17 cellular contexts compared by ENCODE assay signal in genomic region chr18:54162431-54162830, GRCh38.
A peak's percentile ranks its signal among the peaks of the same experiment; 100 is the strongest.
DNase-seq lines count a peak whose midpoint lies in the region; ATAC-seq and TF ChIP-seq lines count a peak whose summit lies in the region.
"Had no signal": no experiment of that assay in that cellular context is flagged by ENCODE, and none has a peak within 500 bp of the region (broad histone marks: within the 10 kb centered on the region; RNA-seq: fewer than 3 reads in every experiment).

No MANE protein-coding gene starts in this region.

- peaks cover 39% of the 10 kb centered on the region for H3K36me3 Mint-ChIP-seq in chondrocyte (ENCODE audit: low read depth)
- peaks cover 88 to 89% of the 10 kb centered on the region in 2 donors for H3K36me3 Mint-ChIP-seq in CD14-positive monocyte
- H3K36me3 Mint-ChIP-seq in activated T-helper 1 cell treated with anti-CD3 and anti-CD28 coated beads, Interleukin-12 subunit alpha, Interleukin-12 subunit beta, Interleukin-2, Interleukin-4 antibody, amounts not matched to agents 30 ng/mL and 10 ng/mL and 1 ng/mL, durations not matched to agents 14 hours and 24 hours and 36 hours (ENCODE audit: low read depth), result peaks cover 58% of the 10 kb centered on the region

- no peak overlapping the region for H3K4me3 Mint-ChIP-seq in chondrocyte (ENCODE audit: unreplicated experiment)
- H3K4me3 Mint-ChIP-seq in CD14-positive monocyte, result no peak overlapping the region
- no peak overlapping the region for H3K4me3 Mint-ChIP-seq in activated T-helper 1 cell treated with anti-CD3 and anti-CD28 coated beads, Interleukin-12 subunit alpha, Interleukin-12 subunit beta, Interleukin-2, Interleukin-4 antibody, amounts not matched to agents 30 ng/mL and 10 ng/mL and 1 ng/mL, durations not matched to agents 14 hours and 24 hours and 36 hours
- H3K4me3 Mint-ChIP-seq: B cell; dendritic cell treated with granulocyte-macrophage colony-stimulating factor and Interleukin-4, amounts not matched to agents 40 ng/mL and 50 ng/mL, for 4 days; memory B cell; stimulated activated naive CD8-positive, alpha-beta T cell treated with anti-CD3 and anti-CD28 coated beads, Interleukin-15, amount 100 ng/mL, for 72 hours had no signal

- H3K9me3 Mint-ChIP-seq in chondrocyte (ENCODE audit: low read depth) (no peaks in the 10 kb centered on the region), CD14-positive monocyte (no peaks in the 10 kb centered on the region)
- no peaks in the 10 kb centered on the region for H3K9me3 Mint-ChIP-seq in activated T-helper 1 cell treated with anti-CD3 and anti-CD28 coated beads, Interleukin-12 subunit alpha, Interleukin-12 subunit beta, Interleukin-2, Interleukin-4 antibody, amounts not matched to agents 30 ng/mL and 10 ng/mL and 1 ng/mL, durations not matched to agents 14 hours and 24 hours and 36 hours
- H3K9me3 Mint-ChIP-seq: dendritic cell treated with granulocyte-macrophage colony-stimulating factor and Interleukin-4, amounts not matched to agents 40 ng/mL and 50 ng/mL, for 4 days; memory B cell; stimulated activated naive CD8-positive, alpha-beta T cell treated with anti-CD3 and anti-CD28 coated beads, Interleukin-15, amount 100 ng/mL, for 72 hours had no signal

- no peak for ATAC-seq in GM19452 (IDR thresholded peaks at IDR 0.05; ENCODE audit: unreplicated experiment)
- ATAC-seq: gastrocnemius medialis; stimulated activated naive CD8-positive, alpha-beta T cell treated with anti-CD3 and anti-CD28 coated beads, Interleukin-15, amount 100 ng/mL, for 72 hours had no signal

- no peak for TF ChIP-seq CTCF in cardiac fibroblast (IDR thresholded peaks at IDR 0.05; ENCODE audit: low read depth, low read length)
- TF ChIP-seq CTCF in chondrocyte (IDR thresholded peaks at IDR 0.05), result no peak
- no peak for TF ChIP-seq CTCF in CD14-positive monocyte (IDR thresholded peaks at IDR 0.05)

- peaks cover 55% of the 10 kb centered on the region for H3K4me1 Mint-ChIP-seq in chondrocyte (ENCODE audit: low read depth)
- no peaks in the 10 kb centered on the region for H3K4me1 Mint-ChIP-seq in CD14-positive monocyte
- H3K4me1 Mint-ChIP-seq in activated T-helper 1 cell treated with anti-CD3 and anti-CD28 coated beads, Interleukin-12 subunit alpha, Interleukin-12 subunit beta, Interleukin-2, Interleukin-4 antibody, amounts not matched to agents 30 ng/mL and 10 ng/mL and 1 ng/mL, durations not matched to agents 14 hours and 24 hours and 36 hours (ENCODE audit: low read depth), result peaks cover 52% of the 10 kb centered on the region
- H3K4me1 Mint-ChIP-seq: B cell had no signal

- intact Hi-C loops in CD14-positive monocyte (cut with micrococcal nuclease), result no loop called here
- intact Hi-C loops in activated T-helper 1 cell treated with anti-CD3 and anti-CD28 coated beads, Interleukin-12 subunit alpha, Interleukin-12 subunit beta, Interleukin-2, Interleukin-4 antibody, amounts not matched to agents 30 ng/mL and 10 ng/mL and 1 ng/mL, durations not matched to agents 14 hours and 24 hours and 36 hours (cut with micrococcal nuclease), result no loop called here

- H3K27ac Mint-ChIP-seq in chondrocyte (ENCODE audit: unreplicated experiment) (no peak overlapping the region), CD14-positive monocyte (no peak overlapping the region)
- H3K27ac Mint-ChIP-seq in activated T-helper 1 cell treated with anti-CD3 and anti-CD28 coated beads, Interleukin-12 subunit alpha, Interleukin-12 subunit beta, Interleukin-2, Interleukin-4 antibody, amounts not matched to agents 30 ng/mL and 10 ng/mL and 1 ng/mL, durations not matched to agents 14 hours and 24 hours and 36 hours, result no peak overlapping the region
- H3K27ac Mint-ChIP-seq: B cell; dendritic cell treated with granulocyte-macrophage colony-stimulating factor and Interleukin-4, amounts not matched to agents 40 ng/mL and 50 ng/mL, for 4 days; memory B cell had no signal

- DNase-seq in AG20443 (ENCODE audit: low spot score), result peak; percentile 63
- DNase-seq in M059J (ENCODE audit: low read depth), result peak; percentile 86
- DNase-seq in cardiac fibroblast (ENCODE audit: low read depth in 2 of 2), result peak; percentile 62 to 86
- peak; percentile 36 for DNase-seq in kidney glomerular epithelial cell (lab: John Stamatoyannopoulos, UW)
- DNase-seq in chondrocyte (ENCODE audit: low spot score), result no peak
- no peak for DNase-seq in CD14-positive monocyte (ENCODE audit: low spot score)
- DNase-seq in activated T-helper 1 cell treated with anti-CD3 and anti-CD28 coated beads, Interleukin-12 subunit alpha, Interleukin-12 subunit beta, Interleukin-2, Interleukin-4 antibody, amounts not matched to agents 30 ng/mL and 10 ng/mL and 1 ng/mL, durations not matched to agents 14 hours and 24 hours and 36 hours (ENCODE audit: low spot score), result no peak
- DNase-seq: activated CD4-positive, alpha-beta T cell treated with anti-CD3 and anti-CD28 coated beads, Interleukin-2, amount 50 U/mL, for 4 hours; activated T-cell treated with anti-CD3 and anti-CD28 coated beads, Interleukin-2, amount 50 U/mL, for 48 hours; DND-41; gastrocnemius medialis; small intestine; stimulated activated naive CD8-positive, alpha-beta T cell treated with anti-CD3 and anti-CD28 coated beads, Interleukin-15, amount 100 ng/mL, for 72 hours had no signal

- no peaks in the 10 kb centered on the region for H3K27me3 Mint-ChIP-seq in chondrocyte (ENCODE audit: low read depth)
- H3K27me3 Mint-ChIP-seq in CD14-positive monocyte (ENCODE audit: low read depth in 3 of 3), result no peaks in the 10 kb centered on the region
- no peaks in the 10 kb centered on the region for H3K27me3 Mint-ChIP-seq in activated T-helper 1 cell treated with anti-CD3 and anti-CD28 coated beads, Interleukin-12 subunit alpha, Interleukin-12 subunit beta, Interleukin-2, Interleukin-4 antibody, amounts not matched to agents 30 ng/mL and 10 ng/mL and 1 ng/mL, durations not matched to agents 14 hours and 24 hours and 36 hours (ENCODE audit: insufficient read depth)
- H3K27me3 Mint-ChIP-seq: B cell; dendritic cell treated with granulocyte-macrophage colony-stimulating factor and Interleukin-4, amounts not matched to agents 40 ng/mL and 50 ng/mL, for 4 days; memory B cell; stimulated activated naive CD8-positive, alpha-beta T cell treated with anti-CD3 and anti-CD28 coated beads, Interleukin-15, amount 100 ng/mL, for 72 hours had no signal

- no peak overlapping the region for H3K4me3 ChIP-seq in cardiac fibroblast (replicated peaks in 1 of 2; ENCODE audit: low read depth in 2 of 2, low read length in 2 of 2)
- H3K4me3 ChIP-seq: gastrocnemius medialis had no signal

Comparison
In these comparisons a context has a peak if more than half of its experiments do, and no peak if none do; other contexts are left out.
1. DNase-seq: peak in AG20443 (single experiment), M059J (single experiment), cardiac fibroblast (2 of 2) and kidney glomerular epithelial cell (single experiment); none in chondrocyte (single experiment), CD14-positive monocyte (single experiment) and activated T-helper 1 cell treated with anti-CD3 and anti-CD28 coated beads, Interleukin-12 subunit alpha, Interleukin-12 subunit beta, Interleukin-2, Interleukin-4 antibody, amounts not matched to agents 30 ng/mL and 10 ng/mL and 1 ng/mL, durations not matched to agents 14 hours and 24 hours and 36 hours (single experiment).